Comparison of ENCODE assay signal across 9 cellular contexts in genomic region chr17:7475764-7476422, GRCh38. TPM values are rescaled to one million over a fixed set of nuclear protein-coding genes. Genes with fewer than 3 reads are reported as not detected.
A peak's percentile ranks its signal among the peaks of the same experiment; 100 is the strongest.
DNase-seq lines count a peak whose midpoint lies in the region; ATAC-seq and TF ChIP-seq lines count a peak whose summit lies in the region.
"Had no signal": no experiment of that assay in that cellular context is flagged by ENCODE, and none has a peak within 500 bp of the region (broad histone marks: within the 10 kb centered on the region; RNA-seq: fewer than 3 reads in every experiment).

No MANE protein-coding gene starts in this region.

- no peaks in the 10 kb centered on the region for H3K36me3 ChIP-seq in GM23248 (ENCODE audit: low read depth)
- peaks cover 0 to 12% (median 0%) of the 10 kb centered on the region in 9 donors for H3K36me3 ChIP-seq in heart right ventricle

- H4K20me1 ChIP-seq in GM23248 (ENCODE audit: insufficient read depth) = peaks cover 5% of the 10 kb centered on the region; the same call in 1 of the 2 replicates

- peaks cover 50% of the 10 kb centered on the region for H3K4me1 Mint-ChIP-seq in activated naive CD8-positive, alpha-beta T cell treated with anti-CD3 and anti-CD28 coated beads, Interleukin-2, amount 10 ng/mL, durations not matched to agents 7 days and 5 days

- H3K79me2 ChIP-seq in GM23248 (ENCODE audit: insufficient read depth) = peaks cover 97% of the 10 kb centered on the region

- no peaks in the 10 kb centered on the region for H3K9me3 Mint-ChIP-seq in activated naive CD8-positive, alpha-beta T cell treated with anti-CD3 and anti-CD28 coated beads, Interleukin-2, amount 10 ng/mL, durations not matched to agents 7 days and 5 days

- no peaks in the 10 kb centered on the region for H3K27me3 Mint-ChIP-seq in activated naive CD8-positive, alpha-beta T cell treated with anti-CD3 and anti-CD28 coated beads, Interleukin-2, amount 10 ng/mL, durations not matched to agents 7 days and 5 days

- TF ChIP-seq CTCF in heart right ventricle (IDR thresholded peaks at IDR 0.05) = no peak

- H3K27ac ChIP-seq in GM23248 (peak overlapping the region; percentile 99), heart right ventricle (peak overlapping the region; percentile 41 to 100 (median 100)), skin epidermis (peak overlapping the region in 20 of 21 experiments; percentile 53 to 100 (median 100))

- H3K9me3 ChIP-seq in GM23248 (ENCODE audit: low read depth) = no peaks in the 10 kb centered on the region
- H3K9me3 ChIP-seq in heart right ventricle = no peaks in the 10 kb centered on the region

- peaks cover 47% of the 10 kb centered on the region for H3F3A ChIP-seq in GM23248 (ENCODE audit: insufficient read depth)

- H3K4me2 ChIP-seq in GM23248 (ENCODE audit: unreplicated experiment) = peak overlapping the region; percentile 98

- POLR2A ChIA-PET in activated naive CD8-positive, alpha-beta T cell treated with anti-CD3 and anti-CD28 coated beads, Interleukin-2, amount 10 ng/mL, durations not matched to agents 7 days and 5 days (lab: Charles Lee) = interaction anchor here (0.5 to 7.4 kb wide), 10 partner anchors 9 to 211 kb away, joined by 3 to 94 read pairs (median 6); partner anchors contain the start of genes POLR2A, TMEM102 and TP53

- peak overlapping the region; percentile 95 for H3K4me3 Mint-ChIP-seq in activated naive CD8-positive, alpha-beta T cell treated with anti-CD3 and anti-CD28 coated beads, Interleukin-2, amount 10 ng/mL, durations not matched to agents 7 days and 5 days

- H3K36me3 Mint-ChIP-seq in activated naive CD8-positive, alpha-beta T cell treated with anti-CD3 and anti-CD28 coated beads, Interleukin-2, amount 10 ng/mL, durations not matched to agents 7 days and 5 days = peaks cover 13% of the 10 kb centered on the region

- peak overlapping the region; percentile 99 for H3K9ac ChIP-seq in GM23248

- 30% methylated on average over 15 of the region's 15 CpGs for WGBS in GM23248 (ENCODE audit: low coverage in 1 of 2, low lambda C conversion rate in 2 of 2, missing lambda C conversion rate in 2 of 2), 2 experiments
- WGBS in heart right ventricle, 2 donors = 38 to 44% methylated on average over 15 of the region's 15 CpGs

- intact Hi-C loops in heart right ventricle (cut with DNase I) = loop anchor here in 7 of 10 donors (2.0 to 5.0 kb wide), 5 partner anchors 34 to 211 kb away; partner anchors contain the start of genes FGF11 (in 4 of the 7), TMEM102 (in 3 of the 7), KCTD11 (in 1 of the 7) and TP53 (in 1 of the 7)

- H3K4me1 ChIP-seq in GM23248 (ENCODE audit: insufficient read depth) (peaks cover 31% of the 10 kb centered on the region), heart right ventricle (peaks cover 28 to 84% (median 59%) of the 10 kb centered on the region in 9 donors)

- H3K9me2 ChIP-seq in GM23248 (ENCODE audit: insufficient read depth) = no peaks in the 10 kb centered on the region

- in situ Hi-C loops in GM23248 (cut with MboI) = no loop called here

- ATAC-seq in activated naive CD8-positive, alpha-beta T cell treated with anti-CD3 and anti-CD28 coated beads, Interleukin-2, amount 10 ng/mL, durations not matched to agents 7 days and 5 days (ENCODE audit: low read depth) = no peak
- peak; percentile 21 to 72 (median 52) for ATAC-seq in heart right ventricle

- DNase-seq in GM23248 = peak; percentile 92
- DNase-seq in activated naive CD8-positive, alpha-beta T cell treated with anti-CD3 and anti-CD28 coated beads, Interleukin-2, amount 10 ng/mL, durations not matched to agents 7 days and 5 days = no peak
- DNase-seq in heart right ventricle = peak; percentile 42 to 71
- DNase-seq in glomerular visceral epithelial cell (ENCODE audit: extremely low spot score) = no peak
- no peak for DNase-seq in NCI-H1694 (lab: John Stamatoyannopoulos, UW)
- DNase-seq in GOT3 (lab: John Stamatoyannopoulos, UW) = no peak
- DNase-seq in SIG-M5 (lab: John Stamatoyannopoulos, UW) = no peak
- DNase-seq: amygdala had no signal

- H3K27ac Mint-ChIP-seq in activated naive CD8-positive, alpha-beta T cell treated with anti-CD3 and anti-CD28 coated beads, Interleukin-2, amount 10 ng/mL, durations not matched to agents 7 days and 5 days = peak overlapping the region; percentile 89

- H3K27me3 ChIP-seq in GM23248 (replicated peaks; ENCODE audit: insufficient read depth) = no peaks in the 10 kb centered on the region
- H3K27me3 ChIP-seq in heart right ventricle = no peaks in the 10 kb centered on the region

- H3K4me3 ChIP-seq in GM23248 (no peak overlapping the region), heart right ventricle (peak overlapping the region in 1 of 10 donors; percentile 67), skin epidermis (no peak overlapping the region)

- H2AFZ ChIP-seq in GM23248 = no peak overlapping the region

RNA-seq across cellular contexts. Expression of gene ZBTB4, which starts 3.5 kb away (rescaled TPM):
- 32.9 and 35.9 TPM in 2 replicates for total RNA-seq in GM23248 (2014; rRNA removed; shearing (Covaris generic))
- polyA plus RNA-seq in GM23248 (2016; fragmentation: Nextera tagmentation; extraction: Ambion mirVana) (17.7 and 18.2 TPM in 2 replicates), heart right ventricle (10 to 100 TPM; 17.8 to 34.2 TPM)
- total RNA-seq in activated naive CD8-positive, alpha-beta T cell treated with anti-CD3 and anti-CD28 coated beads, Interleukin-2, amount 10 ng/mL, durations not matched to agents 7 days and 5 days = 10 to 100 TPM; 56.0 to 58.6 TPM
- 10 to 100 TPM; 58.9 to 80.1 (median 69.4) TPM for total RNA-seq in heart right ventricle

RNA-seq across cellular contexts. Expression of gene SLC35G6, which starts 5.4 kb away (rescaled TPM):
- total RNA-seq in GM23248 (2014; rRNA removed; shearing (Covaris generic)) = not detected in 2 replicates
- polyA plus RNA-seq in GM23248 (2016; fragmentation: Nextera tagmentation; extraction: Ambion mirVana) (0.14 TPM in 1 of 2 replicates, not detected in the other), heart right ventricle (not detected)
- total RNA-seq in activated naive CD8-positive, alpha-beta T cell treated with anti-CD3 and anti-CD28 coated beads, Interleukin-2, amount 10 ng/mL, durations not matched to agents 7 days and 5 days = not detected
- not detected for total RNA-seq in heart right ventricle

RNA-seq across cellular contexts. Expression of gene POLR2A, which starts 8.3 kb away (rescaled TPM):
- total RNA-seq in GM23248 (2014; rRNA removed; shearing (Covaris generic)) = 45.9 and 46.2 TPM in 2 replicates
- polyA plus RNA-seq in GM23248 (2016; fragmentation: Nextera tagmentation; extraction: Ambion mirVana) (74.1 and 75.7 TPM in 2 replicates), heart right ventricle (10 to 100 TPM in 1 of 2 donors, 1 to 10 TPM in 1; 8.4 to 24.7 TPM)
- total RNA-seq in activated naive CD8-positive, alpha-beta T cell treated with anti-CD3 and anti-CD28 coated beads, Interleukin-2, amount 10 ng/mL, durations not matched to agents 7 days and 5 days = 100 to 1,000 TPM; 192 to 214 TPM
- total RNA-seq in heart right ventricle = 10 to 100 TPM; 40.5 to 61.7 (median 48.8) TPM

RNA-seq across cellular contexts. Expression of gene CHRNB1, which starts 31.0 kb away (rescaled TPM):
- 3.9 and 4.9 TPM in 2 replicates for total RNA-seq in GM23248 (2014; rRNA removed; shearing (Covaris generic))
- polyA plus RNA-seq in GM23248 (2016; fragmentation: Nextera tagmentation; extraction: Ambion mirVana) (3.5 and 4.2 TPM in 2 replicates), heart right ventricle (10 to 100 TPM; 10.2 to 25.4 TPM)
- 10 to 100 TPM; 15.2 to 15.7 TPM for total RNA-seq in activated naive CD8-positive, alpha-beta T cell treated with anti-CD3 and anti-CD28 coated beads, Interleukin-2, amount 10 ng/mL, durations not matched to agents 7 days and 5 days
- 10 to 100 TPM in 6 of 10 donors, 1 to 10 TPM in 4; 5.4 to 13.1 (median 10.3) TPM for total RNA-seq in heart right ventricle

RNA-seq across cellular contexts. Expression of gene FGF11, which starts 36.6 kb away (rescaled TPM):
- total RNA-seq in GM23248 (2014; rRNA removed; shearing (Covaris generic)) = not detected in 2 replicates
- polyA plus RNA-seq in GM23248 (2016; fragmentation: Nextera tagmentation; extraction: Ambion mirVana) (0.22 and 0.36 TPM in 2 replicates), heart right ventricle (1 to 10 TPM; 2.0 to 7.2 TPM)
- 10 to 100 TPM; 25.4 to 28.5 TPM for total RNA-seq in activated naive CD8-positive, alpha-beta T cell treated with anti-CD3 and anti-CD28 coated beads, Interleukin-2, amount 10 ng/mL, durations not matched to agents 7 days and 5 days
- total RNA-seq in heart right ventricle = 10 to 100 TPM in 2 of 10 donors, 1 to 10 TPM in 8; 4.6 to 15.9 (median 8.1) TPM

Comparison
In these comparisons a context has a peak if more than half of its experiments do, and no peak if none do; other contexts are left out.
1. DNase-seq: peak in GM23248 (single experiment) and heart right ventricle (2 of 2); none in activated naive CD8-positive, alpha-beta T cell treated with anti-CD3 and anti-CD28 coated beads, Interleukin-2, amount 10 ng/mL, durations not matched to agents 7 days and 5 days (single experiment), glomerular visceral epithelial cell (single experiment), NCI-H1694 (single experiment), GOT3 (single experiment) and SIG-M5 (single experiment).
2. Peak in every context shown above with its lines, with median percentiles within 50 percentile points of each other: H3K27ac ChIP-seq.